ENCODE assay signal across 23 cellular contexts in genomic region chr9:2701070-2701469, GRCh38. TPM values are rescaled to one million over a fixed set of nuclear protein-coding genes. Genes with fewer than 3 reads are reported as not detected.
DNase-seq lines count a peak whose midpoint lies in the region; ATAC-seq and TF ChIP-seq lines count a peak whose summit lies in the region.
"Had no signal": no experiment of that assay in that cellular context is flagged by ENCODE, and none has a peak within 500 bp of the region (broad histone marks: within the 10 kb centered on the region; RNA-seq: fewer than 3 reads in every experiment).

No MANE protein-coding gene starts in this region.

- H3K36me3 ChIP-seq in HUES64 (ENCODE audit: insufficient read depth, low read length) (no peaks in the 10 kb centered on the region), parathyroid adenoma (ENCODE audit: control insufficient read depth, insufficient read depth, low read length) (no peaks in the 10 kb centered on the region)

- DNase-seq in iPS-NIHi11 (ENCODE audit: low spot score) (peak; percentile 29), T-helper 2 cell (no peak), NCI-H1092 (lab: John Stamatoyannopoulos, UW) (no peak), globus pallidus (ENCODE audit: low spot score) (no peak)
- DNase-seq: C1 segment of cervical spinal cord; CD4-positive, alpha-beta memory T cell; COR-L47; DMS53; MV-4-11; NCI-H2029; NCI-H446; NCI-H526; NCI-H82; NK-92 treated with Interleukin-12 subunit alpha and Interleukin-12 subunit beta, amount 100 ng/mL, for 24 hours; SHP77 had no signal

- TF ChIP-seq CTCF in brain (conservative IDR thresholded peaks at IDR 0.05) (no peak), parathyroid adenoma (IDR thresholded peaks at IDR 0.05) (no peak)

- H3K27ac ChIP-seq in HUES64 (ENCODE audit: low read depth, low read length) (peak overlapping the region; percentile 65; the same call in 1 of the 2 replicates), parathyroid adenoma (peak overlapping the region; percentile 96)
- H3K27ac ChIP-seq: HL-60, RWPE1 had no signal

- H3K36me3 Mint-ChIP-seq in brain: no peaks in the 10 kb centered on the region
- H3K36me3 Mint-ChIP-seq: CD4-positive, alpha-beta memory T cell had no signal

- no peak overlapping the region for H2AFZ ChIP-seq in parathyroid adenoma

- H3K27ac Mint-ChIP-seq in brain: peak overlapping the region in 2 of 5 experiments; percentile 5 to 10
- H3K27ac Mint-ChIP-seq: CD4-positive, alpha-beta memory T cell had no signal

- H3K27me3 Mint-ChIP-seq in brain: no peaks in the 10 kb centered on the region
- H3K27me3 Mint-ChIP-seq: CD4-positive, alpha-beta memory T cell had no signal

- WGBS in HUES64: 18% methylated on average over 8 of the region's 8 CpGs

- H3K9me3 ChIP-seq in HUES64 (ENCODE audit: insufficient read depth, low read depth, low read length): no peaks in the 10 kb centered on the region
- no peaks in the 10 kb centered on the region for H3K9me3 ChIP-seq in parathyroid adenoma (ENCODE audit: control insufficient read depth, low read length)

- peaks cover 10% of the 10 kb centered on the region for H3K79me2 ChIP-seq in parathyroid adenoma

- H3K4me1 ChIP-seq in HUES64 (ENCODE audit: insufficient read depth, low read length) (peaks cover 24% of the 10 kb centered on the region), parathyroid adenoma (peaks cover 25% of the 10 kb centered on the region)

- H3K4me1 Mint-ChIP-seq in brain: peaks cover 25% of the 10 kb centered on the region
- H3K4me1 Mint-ChIP-seq: CD4-positive, alpha-beta memory T cell had no signal

- no peaks in the 10 kb centered on the region for H3K27me3 ChIP-seq in HUES64 (ENCODE audit: insufficient read depth, low read length)
- no peaks in the 10 kb centered on the region for H3K27me3 ChIP-seq in parathyroid adenoma (ENCODE audit: control insufficient read depth, insufficient read depth, low read length)

- H3K9me3 Mint-ChIP-seq in brain: no peaks in the 10 kb centered on the region
- H3K9me3 Mint-ChIP-seq: CD4-positive, alpha-beta memory T cell had no signal

- H3K4me3 Mint-ChIP-seq in brain: peak overlapping the region in 3 of 5 experiments; percentile 11 to 18 (median 12)
- H3K4me3 Mint-ChIP-seq: CD4-positive, alpha-beta memory T cell had no signal

- H3K4me2 ChIP-seq in parathyroid adenoma (ENCODE audit: low read length): peak overlapping the region; percentile 72

- H3K4me3 ChIP-seq in HUES64 (ENCODE audit: low read length) (peak overlapping the region; percentile 18; the same call in 1 of the 2 replicates), parathyroid adenoma (ENCODE audit: low read depth, low read length) (peak overlapping the region; percentile 38)

- ATAC-seq in GM18909 (IDR thresholded peaks at IDR 0.05; ENCODE audit: poor library complexity, unreplicated experiment): no peak
- ATAC-seq: HepG2, Panc1 had no signal

- H3K9ac ChIP-seq in HUES64 (ENCODE audit: low read depth, low read length): no peak overlapping the region
- no peak overlapping the region for H3K9ac ChIP-seq in parathyroid adenoma

RNA-seq across cellular contexts. Expression of gene KCNV2, which starts 16.2 kb away (rescaled TPM):
- polyA plus RNA-seq in HUES64 (2013, experiment 1 of 2): not detected
- polyA plus RNA-seq in HUES64 (2013, experiment 2 of 2): not detected
- not detected for polyA plus RNA-seq in brain (ENCODE audit: insufficient read depth, low read depth, low replicate concordance)
- polyA plus RNA-seq: CD4-positive, alpha-beta memory T cell; HepG2 had no signal
